16 cellular contexts compared by ENCODE assay signal in genomic region chr13:79904581-79904980, GRCh38.
DNase-seq lines count a peak whose midpoint lies in the region; TF ChIP-seq lines count a peak whose summit lies in the region.
"Had no signal": no experiment of that assay in that cellular context is flagged by ENCODE, and none has a peak within 500 bp of the region (broad histone marks: within the 10 kb centered on the region; RNA-seq: fewer than 3 reads in every experiment).

No MANE protein-coding gene starts in this region.

- no peaks in the 10 kb centered on the region for H3K79me2 ChIP-seq in smooth muscle cell (ENCODE audit: low read depth)

- POLR2A ChIA-PET in HEK293 (lab: Yijun Ruan, JAX): no interaction called here

- WGBS in smooth muscle cell (ENCODE audit: low lambda C conversion rate): 66% methylated on average over 1 of the region's 1 CpG

- no peaks in the 10 kb centered on the region for H3K27me3 ChIP-seq in smooth muscle cell (ENCODE audit: low read depth)
- H3K27me3 ChIP-seq: BLaER1 treated with 17β-estradiol and CSF1 and Interleukin-3, amounts not matched to agents 10 nM and 100 nM had no signal

- H4K20me1 ChIP-seq in smooth muscle cell (ENCODE audit: low read depth): no peaks in the 10 kb centered on the region
- H4K20me1 ChIP-seq: BLaER1 treated with 17β-estradiol and CSF1 and Interleukin-3, amounts not matched to agents 10 nM and 100 nM had no signal

- TF ChIP-seq CTCF in HEK293 (tag by site-specific recombination; IDR thresholded peaks at IDR 0.05) (no peak), epithelial cell of proximal tubule (conservative IDR thresholded peaks at IDR 0.05; ENCODE audit: low read depth, low read length) (no peak), smooth muscle cell (IDR thresholded peaks at IDR 0.05; ENCODE audit: borderline replicate concordance, insufficient read depth, poor library complexity, severe bottlenecking) (no peak)

- no peak overlapping the region for H3K9ac ChIP-seq in smooth muscle cell (ENCODE audit: low read depth)
- H3K9ac ChIP-seq: BLaER1 treated with 17β-estradiol and CSF1 and Interleukin-3, amounts not matched to agents 10 nM and 100 nM; KMS-11 had no signal

- CTCF ChIA-PET in HEK293 (lab: Yijun Ruan, JAX): interaction anchor here (1.1 kb wide), 1 partner anchor 438 kb away, joined by 3 read pairs; no protein-coding TSS in a partner anchor

- no peaks in the 10 kb centered on the region for H3K9me3 ChIP-seq in HEK293 (ENCODE audit: control insufficient read depth, insufficient read depth, low read depth, low read length)
- no peaks in the 10 kb centered on the region for H3K9me3 ChIP-seq in smooth muscle cell (replicated peaks; ENCODE audit: low read depth)
- H3K9me3 ChIP-seq: A549 had no signal

- DNase-seq in epithelial cell of proximal tubule (ENCODE audit: low read depth): peak; percentile 20
- peak; percentile 58 for DNase-seq in kidney tubule cell (ENCODE audit: low spot score)
- no peak for DNase-seq in smooth muscle cell (lab: John Stamatoyannopoulos, UW; ENCODE audit: unreplicated experiment)
- DNase-seq in NOMO-1 (lab: John Stamatoyannopoulos, UW; ENCODE audit: unreplicated experiment in 2 of 2): no peak
- no peak for DNase-seq in NOMO-1 treated with dmso at 0.1 percent for 144 hours (lab: John Stamatoyannopoulos, UW; ENCODE audit: unreplicated experiment)
- DNase-seq in stimulated activated CD8-positive, alpha-beta memory T cell treated with anti-CD3 and anti-CD28 coated beads, Interleukin-4, amount 100 ng/mL, for 48 hours: no peak
- DNase-seq: CD8-positive, alpha-beta memory T cell; H7; NCI-H1417; NCI-H1930; NCI-H345; NCI-H524 treated with DMSO at 0.1 percent for 48 hours had no signal

- H3K4me3 ChIP-seq in HEK293 (ENCODE audit: low read depth, low read length): no peak overlapping the region
- H3K4me3 ChIP-seq in epithelial cell of proximal tubule (ENCODE audit: low read depth, low read length): no peak overlapping the region
- no peak overlapping the region for H3K4me3 ChIP-seq in smooth muscle cell
- H3K4me3 ChIP-seq: A549; BLaER1 treated with 17β-estradiol and CSF1 and Interleukin-3, amounts not matched to agents 10 nM and 100 nM had no signal

- H3K4me1 ChIP-seq in HEK293 (ENCODE audit: control insufficient read depth, insufficient read depth, low read length) (no peaks in the 10 kb centered on the region), smooth muscle cell (ENCODE audit: low read depth) (peaks cover 3% of the 10 kb centered on the region)
- H3K4me1 ChIP-seq: A549 had no signal

- H3K4me2 ChIP-seq in smooth muscle cell: peak overlapping the region; percentile 39
- H3K4me2 ChIP-seq: A549; BLaER1 treated with 17β-estradiol and CSF1 and Interleukin-3, amounts not matched to agents 10 nM and 100 nM; KMS-11 had no signal

- H3K27ac ChIP-seq in HEK293 (ENCODE audit: extremely low read depth, low read depth, low read length) (no peak overlapping the region), smooth muscle cell (ENCODE audit: low read depth) (peak overlapping the region; percentile 20)
- H3K27ac ChIP-seq: A549; BLaER1 treated with 17β-estradiol and CSF1 and Interleukin-3, amounts not matched to agents 10 nM and 100 nM; KMS-11 had no signal

- H3K36me3 ChIP-seq in HEK293 (ENCODE audit: control insufficient read depth in 2 of 2, insufficient read depth in 1 of 2, low read length in 2 of 2): no peaks in the 10 kb centered on the region
- no peaks in the 10 kb centered on the region for H3K36me3 ChIP-seq in smooth muscle cell (ENCODE audit: low read depth)
- H3K36me3 ChIP-seq: BLaER1 treated with 17β-estradiol and CSF1 and Interleukin-3, amounts not matched to agents 10 nM and 100 nM had no signal

- H2AFZ ChIP-seq in smooth muscle cell (ENCODE audit: low read depth): peak overlapping the region; percentile 71

- no peaks in the 10 kb centered on the region for H3F3A ChIP-seq in smooth muscle cell (ENCODE audit: low read depth)

TF ChIP-seq in HEK293, 187 proteins besides CTCF, POLR2A, EP300 and RAD21:
- no peak for TF ChIP-seq OVOL3 (tag by site-specific recombination; IDR thresholded peaks at IDR 0.05)
- peak; percentile 58; the same call in 1 of the 2 replicates for TF ChIP-seq PRDM4 (tag by site-specific recombination; IDR thresholded peaks at IDR 0.05)

Comparison
In these comparisons a context has a peak if more than half of its experiments do, and no peak if none do; other contexts are left out.
1. DNase-seq: peak in epithelial cell of proximal tubule (single experiment) and kidney tubule cell (single experiment); none in smooth muscle cell (single experiment), NOMO-1 (0 of 2), NOMO-1 treated with dmso at 0.1 percent for 144 hours (single experiment) and stimulated activated CD8-positive, alpha-beta memory T cell treated with anti-CD3 and anti-CD28 coated beads, Interleukin-4, amount 100 ng/mL, for 48 hours (single experiment).